ENCODE assay signal across 12 cellular contexts in the genomic region with DNA sequence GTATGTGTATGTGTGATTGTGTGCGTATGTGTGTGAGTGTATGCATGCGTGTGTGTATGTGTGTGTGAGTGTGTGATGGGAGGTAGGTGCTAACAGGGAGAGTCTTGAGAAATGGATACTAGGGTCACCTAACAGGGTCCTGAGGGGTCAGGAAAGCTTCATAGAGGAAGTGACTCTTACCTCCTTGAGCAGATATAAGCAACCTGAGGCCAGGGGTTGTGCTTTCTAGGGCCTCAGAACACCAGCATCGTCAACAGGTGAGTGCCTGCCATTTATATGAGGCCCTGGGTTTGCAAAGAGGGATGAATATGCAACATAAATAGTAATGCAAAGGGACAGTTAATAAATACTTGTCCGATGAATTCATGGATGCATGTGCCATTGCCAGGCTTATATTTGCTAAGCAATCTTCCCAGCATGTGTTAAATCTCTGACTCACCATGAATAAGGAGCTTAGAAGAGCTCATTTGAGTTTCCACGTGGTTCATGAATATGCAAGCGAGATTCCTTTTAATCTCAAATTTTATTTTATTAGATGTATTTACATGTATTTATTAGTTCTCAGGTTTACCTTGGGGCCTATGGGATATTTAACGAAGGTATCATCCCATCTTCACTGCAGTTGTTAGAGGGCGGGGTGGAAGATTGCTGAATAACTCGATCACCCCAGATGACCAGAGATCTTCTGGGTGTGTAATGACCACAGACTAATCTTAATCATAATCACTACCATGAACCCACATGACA.
DNase-seq lines count a peak whose midpoint lies in the region; ATAC-seq, FAIRE-seq and TF ChIP-seq lines count a peak whose summit lies in the region.
"Had no signal": no experiment of that assay in that cellular context is flagged by ENCODE, and none has a peak within 500 bp of the region (broad histone marks: within the 10 kb centered on the region; RNA-seq: fewer than 3 reads in every experiment).

No MANE protein-coding gene starts in this region.

- DNase-seq in DMS 273 (lab: John Stamatoyannopoulos, UW; ENCODE audit: unreplicated experiment), result peak; percentile 11
- DNase-seq in DMS 273 treated with DMSO at 0.1 percent for 48 hours (lab: John Stamatoyannopoulos, UW), result no peak
- DNase-seq in NCI-H2081 treated with DMSO at 0.1 percent for 48 hours (lab: John Stamatoyannopoulos, UW), result peak; percentile 54
- peak; percentile 91 for DNase-seq in bronchial epithelial cell (ENCODE audit: low read depth)
- DNase-seq in renal cortical epithelial cell (ENCODE audit: low read depth), result peak; percentile 69
- no peak for DNase-seq in NCI-H1105 treated with DMSO at 0.1 percent for 48 hours (lab: John Stamatoyannopoulos, UW)
- DNase-seq in UCSD-AML1 (lab: John Stamatoyannopoulos, UW; ENCODE audit: unreplicated experiment), result no peak
- DNase-seq: NCI-H524, right lobe of liver had no signal

- no peak for ATAC-seq in HG03571 (IDR thresholded peaks at IDR 0.05; ENCODE audit: unreplicated experiment)
- ATAC-seq: gastroesophageal sphincter, right lobe of liver had no signal

- no peaks in the 10 kb centered on the region for H3K36me3 ChIP-seq in bronchial epithelial cell (ENCODE audit: control insufficient read depth, insufficient read depth, low read length)
- H3K36me3 ChIP-seq: gastroesophageal sphincter, right lobe of liver had no signal

- FAIRE-seq in bronchial epithelial cell (lab: Jason Lieb, UNC), result peak; percentile 68
- FAIRE-seq: GM19239 had no signal

- no peak overlapping the region for H3K4me3 ChIP-seq in bronchial epithelial cell (ENCODE audit: low read depth, low read length)
- H3K4me3 ChIP-seq: gastroesophageal sphincter, right lobe of liver had no signal

- peaks cover 7% of the 10 kb centered on the region for H3K27me3 ChIP-seq in bronchial epithelial cell (ENCODE audit: control insufficient read depth, insufficient read depth, low read length)
- H3K27me3 ChIP-seq: right lobe of liver had no signal

- no peak for TF ChIP-seq CTCF in bronchial epithelial cell (IDR thresholded peaks at IDR 0.05; ENCODE audit: insufficient read depth, low read length, severe bottlenecking)

Comparison
In these comparisons a context has a peak if more than half of its experiments do, and no peak if none do; other contexts are left out.
1. DNase-seq: peak in DMS 273 (single experiment), NCI-H2081 treated with DMSO at 0.1 percent for 48 hours (single experiment), bronchial epithelial cell (single experiment) and renal cortical epithelial cell (single experiment); none in DMS 273 treated with DMSO at 0.1 percent for 48 hours (single experiment), NCI-H1105 treated with DMSO at 0.1 percent for 48 hours (single experiment) and UCSD-AML1 (single experiment).